15 cellular contexts compared by ENCODE assay signal in the genomic region with DNA sequence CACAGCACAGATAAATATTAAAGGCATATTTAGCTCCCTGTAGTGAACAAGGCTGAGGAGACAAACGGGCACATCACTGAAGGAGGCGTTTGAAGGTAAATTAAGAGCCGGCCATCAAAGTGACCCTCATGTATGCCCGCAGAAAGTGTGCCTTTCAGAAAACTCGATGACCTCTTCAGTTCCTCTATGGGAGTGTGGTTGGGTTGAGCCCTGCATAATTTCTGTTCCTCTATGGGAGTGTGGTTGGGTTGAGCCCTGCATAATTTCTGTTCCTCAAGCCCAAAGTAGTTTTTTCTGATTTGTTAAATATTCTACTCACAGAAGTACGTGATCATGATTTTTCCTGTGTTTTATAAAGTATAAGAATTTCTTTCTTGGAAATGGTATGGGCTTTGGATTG.
"Had no signal": no experiment of that assay in that cellular context is flagged by ENCODE, and none has a peak within 500 bp of the region (broad histone marks: within the 10 kb centered on the region; RNA-seq: fewer than 3 reads in every experiment).

No MANE protein-coding gene starts in this region.

- H3K27me3 ChIP-seq: spleen, thyroid gland had no signal

- H3K9me3 ChIP-seq: lower lobe of right lung, thyroid gland had no signal

- DNase-seq: activated CD4-positive, alpha-beta T cell treated with anti-CD3 and anti-CD28 coated beads, Interleukin-2, amount 50 U/mL, for 48 hours; activated gamma-delta T cell; dermis blood vessel endothelial cell; effector memory CD4-positive, alpha-beta T cell; left colon; lower lobe of right lung; posterior cingulate gyrus; spleen; stimulated activated naive CD4-positive, alpha-beta T cell; T-helper 2 cell; thyroid gland had no signal

- H3K4me1 ChIP-seq: lower lobe of right lung, spleen, thyroid gland had no signal

- FAIRE-seq: astrocyte, endothelial cell of umbilical vein, islet of Langerhans had no signal

- H3K4me3 ChIP-seq: lower lobe of right lung, spleen, thyroid gland had no signal

- ATAC-seq: left colon; lower lobe of right lung; natural killer cell treated with Interleukin-12 subunit alpha and Interleukin-12 subunit beta and Interleukin-15 and Interleukin-18, amount 100 ng/mL, for 72 hours had no signal

- H3K27ac ChIP-seq: lower lobe of right lung, spleen, thyroid gland had no signal

- H3K36me3 ChIP-seq: lower lobe of right lung, spleen, thyroid gland had no signal
